ENCODE assay signal across 22 cellular contexts in the genomic region with DNA sequence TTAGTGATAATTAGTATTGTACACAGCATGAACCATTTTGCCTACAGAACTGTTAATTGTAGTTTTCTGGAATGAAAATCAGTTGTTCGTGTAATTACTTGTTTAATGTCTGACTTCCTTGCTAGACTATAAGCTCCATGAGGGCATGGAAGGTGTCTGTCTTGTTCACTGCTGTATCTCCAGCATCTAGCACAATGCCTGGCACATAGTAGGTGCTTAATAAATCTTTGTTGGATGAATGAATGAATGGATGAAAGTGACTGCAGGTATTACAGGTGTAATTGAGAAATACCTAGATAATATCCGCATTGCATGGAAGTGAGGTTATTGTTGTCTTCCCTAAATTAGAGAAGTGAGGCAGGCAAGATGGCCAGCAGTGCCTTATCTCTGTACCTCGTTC.
"Had no signal": no experiment of that assay in that cellular context is flagged by ENCODE, and none has a peak within 500 bp of the region (broad histone marks: within the 10 kb centered on the region; RNA-seq: fewer than 3 reads in every experiment).

No MANE protein-coding gene starts in this region.

- H3K9ac ChIP-seq: neural progenitor cell had no signal

- H3K27me3 Mint-ChIP-seq: activated B cell treated with CpG ODN at 0.5 μM for 24 hours; stimulated activated naive CD8-positive, alpha-beta T cell treated with anti-CD3 and anti-CD28 coated beads, Interleukin-15, amount 100 ng/mL, for 72 hours had no signal

- H3K4me3 Mint-ChIP-seq: activated B cell treated with CpG ODN at 0.5 μM for 24 hours; mesothelial cell of epicardium; neural progenitor cell; stimulated activated naive CD8-positive, alpha-beta T cell treated with anti-CD3 and anti-CD28 coated beads, Interleukin-15, amount 100 ng/mL, for 72 hours had no signal

- H3K9me3 ChIP-seq: prostate gland, right atrium auricular region, suprapubic skin, transverse colon, vagina had no signal

- H3K9me3 Mint-ChIP-seq: activated B cell treated with CpG ODN at 0.5 μM for 24 hours; mesothelial cell of epicardium; neural progenitor cell; stimulated activated naive CD8-positive, alpha-beta T cell treated with anti-CD3 and anti-CD28 coated beads, Interleukin-15, amount 100 ng/mL, for 72 hours had no signal

- H3K27ac ChIP-seq: brain microvascular endothelial cell, neural progenitor cell, prostate gland, right atrium auricular region, suprapubic skin, transverse colon, vagina had no signal

- H3K4me3 ChIP-seq: lung, neural progenitor cell, prostate gland, right atrium auricular region, suprapubic skin, transverse colon, vagina had no signal

- DNase-seq: activated B cell treated with CpG ODN at 0.5 μM for 24 hours; activated CD4-positive, alpha-beta T cell treated with anti-CD3 and anti-CD28 coated beads for 4 hours; activated CD8-positive, alpha-beta memory T cell treated with anti-CD3 and anti-CD28 coated beads, Interleukin-2, amount 50 U/mL, for 4 hours; activated effector memory CD4-positive, alpha-beta T cell treated with anti-CD3 and anti-CD28 coated beads, Interleukin-2, amount 50 U/mL, for 16 hours; activated T-cell treated with anti-CD3 and anti-CD28 coated beads, Interleukin-2, amount 50 U/mL, for 48 hours; aorta; brain microvascular endothelial cell; cerebellar nuclear complex; cortex of kidney; erythroblast; foreskin melanocyte; hypothalamus; stimulated activated naive CD8-positive, alpha-beta T cell treated with anti-CD3 and anti-CD28 coated beads, Interleukin-15, amount 100 ng/mL, for 72 hours; SW 1271; transverse colon had no signal

- H3K4me2 ChIP-seq: neural progenitor cell had no signal

- H3K27ac Mint-ChIP-seq: activated B cell treated with CpG ODN at 0.5 μM for 24 hours, neural progenitor cell had no signal

- ATAC-seq: stimulated activated naive CD8-positive, alpha-beta T cell treated with anti-CD3 and anti-CD28 coated beads, Interleukin-15, amount 100 ng/mL, for 72 hours had no signal

- H3K27me3 ChIP-seq: brain microvascular endothelial cell, neural progenitor cell, right atrium auricular region, suprapubic skin, transverse colon, vagina had no signal

- H2AFZ ChIP-seq: neural progenitor cell had no signal
